In the genomic region with DNA sequence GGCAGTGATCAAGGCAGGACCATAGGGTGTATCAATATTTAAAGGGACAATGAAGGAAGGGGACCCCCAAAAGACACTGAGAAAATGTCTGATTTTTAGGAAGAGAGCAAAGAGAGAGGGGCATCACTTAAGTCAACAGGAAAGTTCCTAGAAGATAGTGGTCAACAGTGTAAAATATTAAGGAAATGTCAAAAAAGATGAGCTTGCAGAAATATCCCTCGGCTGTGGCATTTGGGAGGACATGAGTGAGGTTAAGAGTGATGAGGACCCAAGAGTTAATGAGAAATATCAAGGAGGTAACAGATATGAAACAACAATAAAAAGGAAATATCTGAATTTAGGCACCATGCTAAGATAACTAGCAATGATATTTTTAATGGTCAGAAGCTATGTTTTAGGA, we compare ENCODE assay signal across 22 cellular contexts.
DNase-seq lines count a peak whose midpoint lies in the region; ATAC-seq, FAIRE-seq and TF ChIP-seq lines count a peak whose summit lies in the region.
"Had no signal": no experiment of that assay in that cellular context is flagged by ENCODE, and none has a peak within 500 bp of the region (broad histone marks: within the 10 kb centered on the region; RNA-seq: fewer than 3 reads in every experiment).

No MANE protein-coding gene starts in this region.

- no peak overlapping the region for H2AK9ac ChIP-seq in IMR-90 (replicated peaks; ENCODE audit: low read depth, low read length, poor library complexity)

- DNase-seq in HepG2 (ENCODE audit: low spot score) = no peak
- no peak for DNase-seq in right lobe of liver
- no peak for DNase-seq in IMR-90
- no peak for DNase-seq in urothelium cell line (ENCODE audit: low spot score)
- no peak for DNase-seq in activated effector memory CD4-positive, alpha-beta T cell treated with anti-CD3 and anti-CD28 coated beads, Interleukin-2, amount 50 U/mL, for 16 hours
- DNase-seq in SIG-M5 treated with dmso at 0.1 percent for 504 hours (lab: John Stamatoyannopoulos, UW; ENCODE audit: unreplicated experiment) = no peak
- no peak for DNase-seq in foreskin fibroblast
- DNase-seq: AML-193; Caco-2; Calu3; CD4-positive, alpha-beta T cell; CD8-positive, alpha-beta T cell; DMS79 treated with DMSO at 0.1 percent for 48 hours; GF-D8 had no signal

- no peak overlapping the region for H3K14ac ChIP-seq in IMR-90 (replicated peaks; ENCODE audit: low read depth, low read length)

- no peak for TF ChIP-seq EP300 in HepG2 (IDR thresholded peaks at IDR 0.05; ENCODE audit: low read depth in 2 of 2, low read length in 2 of 2)
- TF ChIP-seq EP300 in HepG2 (CRISPR knock-in tag; IDR thresholded peaks at IDR 0.05; ENCODE audit: borderline replicate concordance) = no peak

- H3K4me3 Mint-ChIP-seq in brain = no peak overlapping the region
- H3K4me3 Mint-ChIP-seq: B cell; CD4-positive, alpha-beta T cell; CD8-positive, alpha-beta T cell had no signal

- no peak overlapping the region for H3K4ac ChIP-seq in IMR-90 (ENCODE audit: low read depth, low read length)

- H4K8ac ChIP-seq in IMR-90 (ENCODE audit: low read depth in 2 of 2, low read length in 2 of 2) = no peak overlapping the region

- H3K27ac ChIP-seq in HepG2 (ENCODE audit: extremely low read length, insufficient read depth, low read length) (no peak overlapping the region), right lobe of liver (no peak overlapping the region), IMR-90 (ENCODE audit: insufficient read depth, low read length) (no peak overlapping the region)
- H3K27ac ChIP-seq: 22Rv1; BLaER1 treated with 17β-estradiol and CSF1 and Interleukin-3, amounts not matched to agents 10 nM and 100 nM; C4-2B had no signal

- in situ Hi-C loops in HepG2 (cut with HindIII; ENCODE audit: extremely low pct_ligation_motif_present, low pct_unique_long_range_greater_than_20kb) = no loop called here
- in situ Hi-C loops in IMR-90 (cut with MboI; ENCODE audit: low sequenced_read_pairs) = no loop called here

- no peak overlapping the region for H2AK5ac ChIP-seq in IMR-90 (ENCODE audit: low read depth, low read length)

- H2AFZ ChIP-seq in HepG2 (ENCODE audit: low read length) (no peak overlapping the region), IMR-90 (replicated peaks; ENCODE audit: low read length, poor library complexity) (no peak overlapping the region)

- H4K5ac ChIP-seq in IMR-90 (ENCODE audit: low read depth, low read length) = no peak overlapping the region

- H3K4me2 ChIP-seq in HepG2 (ENCODE audit: low read depth, low read length) (no peak overlapping the region), IMR-90 (ENCODE audit: low read depth, low read length) (no peak overlapping the region)
- H3K4me2 ChIP-seq: BLaER1 treated with 17β-estradiol and CSF1 and Interleukin-3, amounts not matched to agents 10 nM and 100 nM had no signal

- peak overlapping the region in 4 of 5 experiments; percentile 3 to 66 (median 52) for H3K27ac Mint-ChIP-seq in brain
- H3K27ac Mint-ChIP-seq: B cell; CD4-positive, alpha-beta T cell; CD8-positive, alpha-beta T cell had no signal

- H3K18ac ChIP-seq in IMR-90 (ENCODE audit: low read depth, low read length) = no peak overlapping the region

- H4K20me1 ChIP-seq in HepG2 (ENCODE audit: insufficient read depth, low read length) = no peaks in the 10 kb centered on the region
- H4K20me1 ChIP-seq in IMR-90 (ENCODE audit: insufficient read depth, low read length) = no peaks in the 10 kb centered on the region
- H4K20me1 ChIP-seq: BLaER1 treated with 17β-estradiol and CSF1 and Interleukin-3, amounts not matched to agents 10 nM and 100 nM had no signal

- peaks cover 31% of the 10 kb centered on the region for H3K36me3 Mint-ChIP-seq in brain
- H3K36me3 Mint-ChIP-seq: CD8-positive, alpha-beta T cell had no signal

- peaks cover 0 to 10% of the 10 kb centered on the region in 2 experiments; a peak in 1 of 5 replicates for H3K27me3 ChIP-seq in HepG2 (ENCODE audit: control insufficient read depth in 1 of 2, insufficient read depth in 2 of 2, low read length in 2 of 2)
- H3K27me3 ChIP-seq in right lobe of liver = no peaks in the 10 kb centered on the region
- H3K27me3 ChIP-seq in IMR-90 (ENCODE audit: control insufficient read depth, insufficient read depth, low read length) = peaks cover 2% of the 10 kb centered on the region
- H3K27me3 ChIP-seq: BLaER1 treated with 17β-estradiol and CSF1 and Interleukin-3, amounts not matched to agents 10 nM and 100 nM had no signal

- H3K9me3 ChIP-seq in HepG2 (ENCODE audit: low read length) (no peaks in the 10 kb centered on the region), right lobe of liver (no peaks in the 10 kb centered on the region), IMR-90 (ENCODE audit: control insufficient read depth, insufficient read depth, low read length) (peaks cover 5% of the 10 kb centered on the region)
- H3K9me3 ChIP-seq: Caco-2 had no signal

- 4% methylated on average over 1 of the region's 1 CpG for WGBS in HepG2 (ENCODE audit: low lambda C conversion rate)
- WGBS in right lobe of liver (ENCODE audit: insufficient coverage, low coverage, low lambda C conversion rate, missing lambda C conversion rate) = 18% methylated on average over 1 of the region's 1 CpG
- WGBS in IMR-90 (ENCODE audit: extremely low coverage in 2 of 2, insufficient read length in 1 of 2), 2 experiments = 60% methylated on average over 1 of the region's 1 CpG; no CpG with 5 or more reads in 1 of the 2 experiments

- no peak overlapping the region for H4K91ac ChIP-seq in IMR-90 (ENCODE audit: insufficient read depth, low read depth, low read length)

- BruUV-seq in HepG2 (replicated peaks; lab: Mats Ljungman, UMichigan) = no TSS peak
- BruUV-seq in IMR-90 (replicated peaks; lab: Mats Ljungman, UMichigan) = no TSS peak

- TF ChIP-seq POLR2A in HepG2 (IDR thresholded peaks at IDR 0.05; ENCODE audit: insufficient read depth in 1 of 2, low read depth in 2 of 2, low read length in 2 of 2) = no peak
- TF ChIP-seq POLR2A in right lobe of liver (IDR thresholded peaks at IDR 0.05) = no peak
- no peak for TF ChIP-seq POLR2A in IMR-90 (IDR thresholded peaks at IDR 0.05; ENCODE audit: low read depth, low read length)

- H3K4me1 ChIP-seq in HepG2 (ENCODE audit: insufficient read depth, low read length) = no peaks in the 10 kb centered on the region
- H3K4me1 ChIP-seq in right lobe of liver = no peaks in the 10 kb centered on the region
- peaks cover 9% of the 10 kb centered on the region for H3K4me1 ChIP-seq in IMR-90 (ENCODE audit: control insufficient read depth, insufficient read depth, low read length)
- H3K4me1 ChIP-seq: BLaER1 treated with 17β-estradiol and CSF1 and Interleukin-3, amounts not matched to agents 10 nM and 100 nM; Caco-2 had no signal

- peaks cover 13% of the 10 kb centered on the region for H3K9me1 ChIP-seq in IMR-90 (ENCODE audit: insufficient read depth, low read length)

- no peak overlapping the region for H2BK15ac ChIP-seq in IMR-90 (ENCODE audit: low read depth, low read length)

- CTCF ChIA-PET in HepG2 (lab: Yijun Ruan, JAX; ENCODE audit: low intra/inter-chr PET ratio, low total read pairs) = no interaction called here
- CTCF ChIA-PET in IMR-90 (lab: Yijun Ruan, JAX) = interaction anchor here (1.8 kb wide), 1 partner anchor 19 kb away, joined by 6 read pairs; no protein-coding TSS in a partner anchor

- FAIRE-seq in HepG2 (lab: Jason Lieb, UNC) (no peak), urothelium cell line (lab: Jason Lieb, UNC) (peak; percentile 9)
- FAIRE-seq: G401.6, GM12891, GM19239 had no signal

- TF ChIP-seq CTCF in HepG2 (CRISPR knock-in tag; IDR thresholded peaks at IDR 0.05) = no peak
- no peak for TF ChIP-seq CTCF in right lobe of liver (IDR thresholded peaks at IDR 0.05)
- no peak for TF ChIP-seq CTCF in IMR-90 (conservative IDR thresholded peaks at IDR 0.05; ENCODE audit: low read depth, low read length)
- TF ChIP-seq CTCF in brain (conservative IDR thresholded peaks at IDR 0.05) = no peak
- TF ChIP-seq CTCF in foreskin fibroblast (IDR thresholded peaks at IDR 0.05; ENCODE audit: low read depth, low read length) = no peak

- H3K79me2 ChIP-seq in HepG2 (ENCODE audit: insufficient read depth, low read length) = no peaks in the 10 kb centered on the region

- peaks cover 3% of the 10 kb centered on the region for H3K27me3 Mint-ChIP-seq in brain

- H3K79me1 ChIP-seq in IMR-90 (ENCODE audit: low read depth in 1 of 2, low read length in 2 of 2) = no peaks in the 10 kb centered on the region

- POLR2A ChIA-PET in HepG2 (lab: Yijun Ruan, JAX) = no interaction called here
- POLR2A ChIA-PET in IMR-90 (lab: Charles Lee; ENCODE audit: unreplicated experiment) = no interaction called here

- no peak overlapping the region for H3K56ac ChIP-seq in IMR-90 (ENCODE audit: extremely low read depth, insufficient read depth, low read length)

- peaks cover 7% of the 10 kb centered on the region for H3K4me1 Mint-ChIP-seq in brain
- H3K4me1 Mint-ChIP-seq: B cell had no signal

- H3K23ac ChIP-seq in IMR-90 (ENCODE audit: low read depth, low read length) = no peak overlapping the region

- intact Hi-C loops in HepG2 (cut with micrococcal nuclease; ENCODE audit: unreplicated experiment) (no loop called here), right lobe of liver (cut with DNase I) (no loop called here), IMR-90 (cut with micrococcal nuclease) (no loop called here)

- no peak overlapping the region for H3K4me3 ChIP-seq in HepG2 (replicated peaks in 1 of 3; ENCODE audit: insufficient read depth in 1 of 3, low read depth in 2 of 3, low read length in 3 of 3)
- H3K4me3 ChIP-seq in right lobe of liver = no peak overlapping the region
- no peak overlapping the region for H3K4me3 ChIP-seq in IMR-90 (ENCODE audit: insufficient read depth, low read depth, low read length)
- H3K4me3 ChIP-seq in foreskin fibroblast (ENCODE audit: low read depth in 1 of 2, low read length in 2 of 2) = no peak overlapping the region
- H3K4me3 ChIP-seq: BLaER1 treated with 17β-estradiol and CSF1 and Interleukin-3, amounts not matched to agents 10 nM and 100 nM had no signal

- peaks cover 2 to 17% (median 9%) of the 10 kb centered on the region in 5 experiments for H3K9me3 Mint-ChIP-seq in brain
- H3K9me3 Mint-ChIP-seq: CD4-positive, alpha-beta T cell had no signal

- no peak overlapping the region for H2BK5ac ChIP-seq in IMR-90 (ENCODE audit: low read depth, low read length, poor library complexity, severe bottlenecking)

- H3K9ac ChIP-seq in HepG2 (ENCODE audit: insufficient read depth, low read depth, low read length) (no peak overlapping the region), IMR-90 (ENCODE audit: low read depth, low read length) (no peak overlapping the region)
- H3K9ac ChIP-seq: BLaER1 treated with 17β-estradiol and CSF1 and Interleukin-3, amounts not matched to agents 10 nM and 100 nM had no signal

- no peak overlapping the region for H2BK20ac ChIP-seq in IMR-90 (ENCODE audit: low read depth, low read length)

- no peak overlapping the region for H2BK120ac ChIP-seq in IMR-90 (ENCODE audit: low read depth, low read length)

- H3K36me3 ChIP-seq in HepG2 (replicated peaks in 1 of 2; ENCODE audit: control insufficient read depth in 1 of 2, insufficient read depth in 2 of 2, low read length in 2 of 2) (no peaks in the 10 kb centered on the region), right lobe of liver (no peaks in the 10 kb centered on the region), IMR-90 (ENCODE audit: control insufficient read depth, insufficient read depth, low read length) (no peaks in the 10 kb centered on the region)
- H3K36me3 ChIP-seq: BLaER1 treated with 17β-estradiol and CSF1 and Interleukin-3, amounts not matched to agents 10 nM and 100 nM had no signal

- dilution Hi-C loops in IMR-90 (cut with HindIII; ENCODE audit: low sequenced_read_pairs, unreplicated experiment) = no loop called here

- TF ChIP-seq RAD21 in HepG2 (CRISPR knock-in tag; IDR thresholded peaks at IDR 0.05) = no peak
- TF ChIP-seq RAD21 in IMR-90 (IDR thresholded peaks at IDR 0.05; ENCODE audit: low read length) = no peak

- no peak for ATAC-seq in HepG2
- no peak for ATAC-seq in right lobe of liver
- no peak for ATAC-seq in IMR-90 (ENCODE audit: low read depth)
- ATAC-seq: CD8-positive, alpha-beta T cell had no signal
